Comparison of ENCODE assay signal across 11 cellular contexts in genomic region chr7:100208911-100209408, GRCh38. TPM values are rescaled to one million over a fixed set of nuclear protein-coding genes. Genes with fewer than 3 reads are reported as not detected.
DNase-seq lines count a peak whose midpoint lies in the region; ATAC-seq, FAIRE-seq and TF ChIP-seq lines count a peak whose summit lies in the region.
"Had no signal": no experiment of that assay in that cellular context is flagged by ENCODE, and none has a peak within 500 bp of the region (broad histone marks: within the 10 kb centered on the region; RNA-seq: fewer than 3 reads in every experiment).

No MANE protein-coding gene starts in this region.

- H3K36me3 Mint-ChIP-seq in immature natural killer cell = peaks cover 0 to 7% (median 3%) of the 10 kb centered on the region in 3 donors

- no peaks in the 10 kb centered on the region for H3K9me3 ChIP-seq in aorta (ENCODE audit: control insufficient read depth, low read length)
- H3K9me3 ChIP-seq: thoracic aorta had no signal

- H3K4me3 Mint-ChIP-seq in immature natural killer cell = peak overlapping the region; percentile 30 to 67 (median 56)

- no peaks in the 10 kb centered on the region for H3K27me3 ChIP-seq in aorta (ENCODE audit: control insufficient read depth in 1 of 2, insufficient read depth in 2 of 2, low read length in 1 of 2)

- TF ChIP-seq POLR2A in GM12891 (IDR thresholded peaks at IDR 0.05; ENCODE audit: low read depth, low read length) = no peak; the same call in 1 of the 2 replicates

- H3K4me1 ChIP-seq in aorta (ENCODE audit: control insufficient read depth in 1 of 2, insufficient read depth in 2 of 2, low read length in 2 of 2) = no peaks in the 10 kb centered on the region

- DNase-seq in GM12891 (ENCODE audit: insufficient read length, low spot score) = peak; percentile 39
- DNase-seq in immature natural killer cell = peak; percentile 41 to 47 (median 46)
- DNase-seq in NCI-H524 (lab: John Stamatoyannopoulos, UW) = no peak
- DNase-seq in HuH-7.5 (ENCODE audit: low spot score) = no peak
- DNase-seq in aorta = no peak
- DNase-seq in 8988T = no peak
- DNase-seq: effector memory CD4-positive, alpha-beta T cell had no signal

- peak; percentile 94 for FAIRE-seq in GM12891 (lab: Jason Lieb, UNC)

- peaks cover 46 to 50% of the 10 kb centered on the region in 2 donors for H3K4me1 Mint-ChIP-seq in immature natural killer cell

- intact Hi-C loops in aorta (cut with DNase I) = no loop called here

- H3K27ac ChIP-seq in aorta (ENCODE audit: low read depth in 1 of 2, low read length in 2 of 2) = no peak overlapping the region
- H3K27ac ChIP-seq: thoracic aorta had no signal

- H3K36me3 ChIP-seq in aorta (ENCODE audit: control insufficient read depth in 1 of 2, insufficient read depth in 2 of 2, low read length in 1 of 2) = no peaks in the 10 kb centered on the region
- H3K36me3 ChIP-seq: thoracic aorta had no signal

- peak overlapping the region; percentile 42 to 83 (median 60) for H3K27ac Mint-ChIP-seq in immature natural killer cell

- WGBS in aorta, 2 donors = 33 to 37% methylated on average over 6 of the region's 6 CpGs

- no peak overlapping the region for H3K4me3 ChIP-seq in aorta (ENCODE audit: low read length in 2 of 2)
- H3K4me3 ChIP-seq: thoracic aorta had no signal

- ATAC-seq in GM21367 (IDR thresholded peaks at IDR 0.05; ENCODE audit: unreplicated experiment) (peak; percentile 46), HG03521 (IDR thresholded peaks at IDR 0.05; ENCODE audit: unreplicated experiment) (peak; percentile 64), aorta (ENCODE audit: low FRiP score) (no peak)

- H3K9me3 Mint-ChIP-seq in immature natural killer cell = no peaks in the 10 kb centered on the region

- H3K27me3 Mint-ChIP-seq in immature natural killer cell (ENCODE audit: low read depth in 3 of 3) = peaks cover 2 to 14% (median 3%) of the 10 kb centered on the region in 3 donors

TF ChIP-seq in GM12891, 5 proteins besides CTCF, POLR2A, EP300 and RAD21:
- no peak for TF ChIP-seq PAX5 (IDR thresholded peaks at IDR 0.05; ENCODE audit: insufficient read depth, low read length, severe bottlenecking)
- TF ChIP-seq POU2F2 (IDR thresholded peaks at IDR 0.05; ENCODE audit: low read depth, low read length) = no peak
- TF ChIP-seq POLR2AphosphoS5 (IDR thresholded peaks at IDR 0.05; ENCODE audit: low read depth, low read length) = no peak
- TF ChIP-seq SPI1 (IDR thresholded peaks at IDR 0.05; ENCODE audit: low read depth, low read length) = no peak
- no peak for TF ChIP-seq TAF1 (IDR thresholded peaks at IDR 0.05; ENCODE audit: low read depth, low read length)

RNA-seq across cellular contexts. Expression of gene PVRIG, which starts 10.8 kb away (rescaled TPM):
- polyA plus RNA-seq in GM12891 (2012; ENCODE audit: low read depth, missing spikeins) = 9.5 TPM
- 100 to 1,000 TPM; 151 to 240 (median 209) TPM for polyA plus RNA-seq in immature natural killer cell
- 1 to 10 TPM in 1 of 2 donors, under 1 TPM in 1; 0.23 to 2.1 TPM for total RNA-seq in aorta
- polyA plus RNA-seq in aorta = under 1 TPM in 1 of 2 donors, not detected in 1; 0.25 TPM
- total RNA-seq: myocyte had no signal

RNA-seq across cellular contexts. Expression of gene STAG3, which starts 31.2 kb away (rescaled TPM):
- polyA plus RNA-seq in GM12891 (2012; ENCODE audit: low read depth, missing spikeins) = 278 TPM
- polyA plus RNA-seq in immature natural killer cell (1 to 10 TPM in 1 of 3 donors, under 1 TPM in 2; 0.50 to 2.8 (median 0.72) TPM), aorta (1 to 10 TPM in 1 of 2 donors, under 1 TPM in 1; 0.13 to 1.7 TPM)
- 1 to 10 TPM in 1 of 2 donors, under 1 TPM in 1; 0.96 to 1.5 TPM for total RNA-seq in aorta
- total RNA-seq: myocyte had no signal

RNA-seq across cellular contexts. Expression of gene GPC2, which starts 31.8 kb away (rescaled TPM):
- 1.4 TPM for polyA plus RNA-seq in GM12891 (2012; ENCODE audit: low read depth, missing spikeins)
- polyA plus RNA-seq in immature natural killer cell (not detected), aorta (1 to 10 TPM in 1 of 2 donors, under 1 TPM in 1; 0.63 to 1.2 TPM)
- total RNA-seq in aorta = 1 to 10 TPM in 1 of 2 donors, under 1 TPM in 1; 0.78 to 3.7 TPM

RNA-seq across cellular contexts. Expression of gene GAL3ST4, which starts 40.5 kb away (rescaled TPM):
- polyA plus RNA-seq in GM12891 (2012; ENCODE audit: low read depth, missing spikeins) = 3.1 TPM
- polyA plus RNA-seq in immature natural killer cell (under 1 TPM in 1 of 3 donors, not detected in 2; 0.08 TPM), aorta (10 to 100 TPM in 1 of 2 donors, 1 to 10 TPM in 1; 5.8 to 12.5 TPM)
- 10 to 100 TPM in 1 of 2 donors, 1 to 10 TPM in 1; 4.4 to 14.9 TPM for total RNA-seq in aorta

RNA-seq across cellular contexts. Expression of gene TRAPPC14, which starts 50.4 kb away (rescaled TPM):
- 12.7 TPM for polyA plus RNA-seq in GM12891 (2012; ENCODE audit: low read depth, missing spikeins)
- polyA plus RNA-seq in immature natural killer cell (1 to 10 TPM in 2 of 3 donors, under 1 TPM in 1; 0.71 to 2.9 (median 1.8) TPM), aorta (10 to 100 TPM in 1 of 2 donors, 1 to 10 TPM in 1; 3.6 to 28.2 TPM)
- 10 to 100 TPM; 16.5 to 17.4 TPM for total RNA-seq in aorta

Comparison
In these comparisons a context has a peak if more than half of its experiments do, and no peak if none do; other contexts are left out.
1. DNase-seq: peak in GM12891 (single experiment) and immature natural killer cell (3 of 3); none in NCI-H524 (0 of 2), HuH-7.5 (single experiment), aorta (0 of 2) and 8988T (single experiment).
2. RNA of gene PVRIG, which starts 10.8 kb away (polyA plus RNA-seq): 151 to 240 TPM in immature natural killer cell; 0.25 TPM in aorta; every median in the first group is over 100 times any median in the second.